ENCODE assay signal across 17 cellular contexts in the genomic region with DNA sequence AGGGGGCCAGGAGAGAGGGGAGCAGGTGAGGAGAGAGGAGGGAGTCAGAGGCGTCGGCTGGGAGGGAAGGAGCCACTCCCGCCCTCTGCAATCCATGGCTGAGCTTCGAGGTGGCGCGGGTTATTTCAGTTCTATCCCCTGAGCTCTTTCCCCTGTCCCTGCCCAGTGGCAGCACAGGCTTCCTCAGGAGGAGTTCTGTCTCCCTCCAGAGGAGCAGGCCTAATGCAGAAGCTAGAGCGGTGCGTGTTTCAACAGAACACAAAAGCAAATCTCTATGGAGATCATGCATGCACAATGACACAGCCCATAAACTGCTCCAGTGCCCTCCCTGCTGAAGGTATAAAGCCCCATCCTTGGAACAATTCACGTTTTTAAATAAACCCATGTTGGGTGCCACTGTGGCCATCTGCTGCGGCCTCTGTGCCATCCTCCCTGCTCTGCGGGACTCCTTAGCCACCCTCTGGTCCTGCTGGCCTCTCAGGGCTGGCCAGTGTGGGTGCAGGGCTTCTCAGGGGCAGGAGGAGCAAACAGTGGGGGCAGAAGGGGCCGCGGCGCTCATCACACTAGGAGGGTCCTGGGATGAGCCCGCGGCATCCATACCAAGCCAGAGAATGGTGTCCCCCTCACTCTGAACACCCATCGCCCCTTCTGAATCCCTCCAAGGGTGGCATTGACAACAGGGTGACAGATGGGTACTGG.
DNase-seq lines count a peak whose midpoint lies in the region; ATAC-seq and TF ChIP-seq lines count a peak whose summit lies in the region.
"Had no signal": no experiment of that assay in that cellular context is flagged by ENCODE, and none has a peak within 500 bp of the region (broad histone marks: within the 10 kb centered on the region; RNA-seq: fewer than 3 reads in every experiment).

No MANE protein-coding gene starts in this region.

- no peak for TF ChIP-seq POLR2A in vagina (IDR thresholded peaks at IDR 0.05)

- peak in 3 of 8 donors; percentile 2 to 19 (median 13) for ATAC-seq in heart right ventricle
- ATAC-seq in left ventricle myocardium superior: no peak
- no peak for ATAC-seq in omental fat pad (ENCODE audit: low FRiP score)

- no peak overlapping the region for H3K4me3 Mint-ChIP-seq in nephron
- H3K4me3 Mint-ChIP-seq: naive B cell; stimulated activated naive CD8-positive, alpha-beta T cell treated with anti-CD3 and anti-CD28 coated beads, Interleukin-15, Interleukin-2, amounts not matched to agents 100 ng/mL and 50 ng/mL, for 24 hours had no signal

- no peaks in the 10 kb centered on the region for H3K9me3 Mint-ChIP-seq in nephron
- H3K9me3 Mint-ChIP-seq: stimulated activated naive CD8-positive, alpha-beta T cell treated with anti-CD3 and anti-CD28 coated beads, Interleukin-15, Interleukin-2, amounts not matched to agents 100 ng/mL and 50 ng/mL, for 24 hours had no signal

- no peak for TF ChIP-seq CTCF in heart right ventricle (IDR thresholded peaks at IDR 0.05)
- no peak for TF ChIP-seq CTCF in coronary artery (IDR thresholded peaks at IDR 0.05)
- TF ChIP-seq CTCF in nephron (IDR thresholded peaks at IDR 0.05; ENCODE audit: unreplicated experiment in 3 of 3): no peak
- TF ChIP-seq CTCF in vagina (IDR thresholded peaks at IDR 0.05): no peak
- no peak for TF ChIP-seq CTCF in omental fat pad (IDR thresholded peaks at IDR 0.05)

- 84 to 90% methylated on average over 17 of the region's 17 CpGs for WGBS in heart right ventricle, 2 donors

- H3K4me1 Mint-ChIP-seq in nephron: peaks cover 66% of the 10 kb centered on the region

- peak overlapping the region in 2 of 3 experiments; percentile 92 to 97 for H3K27ac Mint-ChIP-seq in nephron
- H3K27ac Mint-ChIP-seq: stimulated activated naive CD8-positive, alpha-beta T cell treated with anti-CD3 and anti-CD28 coated beads, Interleukin-15, Interleukin-2, amounts not matched to agents 100 ng/mL and 50 ng/mL, for 24 hours had no signal

- H3K4me1 ChIP-seq in heart right ventricle (peaks cover 0 to 48% (median 13%) of the 10 kb centered on the region in 9 donors), vagina (peaks cover 51% of the 10 kb centered on the region)

- H3K9me3 ChIP-seq in heart right ventricle (no peaks in the 10 kb centered on the region), vagina (no peaks in the 10 kb centered on the region)

- intact Hi-C loops in heart right ventricle (cut with DNase I) (no loop called here), left ventricle myocardium superior (cut with micrococcal nuclease) (no loop called here), vagina (cut with DNase I) (no loop called here)

- H3K36me3 Mint-ChIP-seq in nephron (ENCODE audit: low read depth): no peaks in the 10 kb centered on the region
- H3K36me3 Mint-ChIP-seq: naive B cell had no signal

- H3K27me3 ChIP-seq in heart right ventricle (no peaks in the 10 kb centered on the region), vagina (no peaks in the 10 kb centered on the region)

- H3K27ac ChIP-seq in heart right ventricle (peak overlapping the region in 6 of 10 donors; percentile 33 to 85 (median 78)), coronary artery (peak overlapping the region; percentile 86), vagina (peak overlapping the region; percentile 85)

- H3K36me3 ChIP-seq in heart right ventricle (no peaks in the 10 kb centered on the region), vagina (no peaks in the 10 kb centered on the region)

- H3K4me3 ChIP-seq in heart right ventricle: no peak overlapping the region
- no peak overlapping the region for H3K4me3 ChIP-seq in coronary artery
- no peak overlapping the region for H3K4me3 ChIP-seq in vagina

- DNase-seq in heart right ventricle (no peak), left ventricle myocardium superior (no peak), coronary artery (ENCODE audit: low spot score) (no peak), vagina (ENCODE audit: extremely low spot score in 2 of 2) (no peak), omental fat pad (ENCODE audit: low spot score) (no peak), ecto neural progenitor cell (ENCODE audit: low spot score) (no peak)
- DNase-seq in stimulated activated CD4-positive, alpha-beta T cell treated with anti-CD3 and anti-CD28 coated beads, Interleukin-4, amount 100 ng/mL, for 1 hour: no peak
- DNase-seq: activated CD4-positive, alpha-beta T cell treated with anti-CD3 and anti-CD28 coated beads, Interleukin-2, amount 50 U/mL, for 1 hour; activated T-cell treated with anti-CD3 and anti-CD28 coated beads, Interleukin-2, amount 50 U/mL, for 48 hours; effector CD8-positive, alpha-beta T cell; naive B cell; NCI-H1930; NCI-H82; right cardiac atrium; T-helper 9 cell had no signal

- no peaks in the 10 kb centered on the region for H3K27me3 Mint-ChIP-seq in nephron (ENCODE audit: low read depth)
- H3K27me3 Mint-ChIP-seq: stimulated activated naive CD8-positive, alpha-beta T cell treated with anti-CD3 and anti-CD28 coated beads, Interleukin-15, Interleukin-2, amounts not matched to agents 100 ng/mL and 50 ng/mL, for 24 hours had no signal
